8 cellular contexts compared by ENCODE assay signal in genomic region chr4:105708376-105709080, GRCh38. TPM values are rescaled to one million over a fixed set of nuclear protein-coding genes. Genes with fewer than 3 reads are reported as not detected.
A peak's percentile ranks its signal among the peaks of the same experiment; 100 is the strongest.
DNase-seq lines count a peak whose midpoint lies in the region; ATAC-seq and TF ChIP-seq lines count a peak whose summit lies in the region.

TSS of gene GSTCD (plus strand) at chr4:105708784. CDS start at chr4:105717614, 8,830 bp downstream.
TSS of gene INTS12 (minus strand) at chr4:105708689. CDS start at chr4:105700005, 8,684 bp downstream.

- H3K9me3 ChIP-seq in DOHH2 (ENCODE audit: control insufficient read depth, insufficient read depth, low read length) (no peaks in the 10 kb centered on the region), fibroblast of lung (ENCODE audit: control insufficient read depth, insufficient read depth, low read depth, low read length) (no peaks in the 10 kb centered on the region)
- no peaks in the 10 kb centered on the region for H3K9me3 ChIP-seq in naive thymus-derived CD4-positive, alpha-beta T cell (ENCODE audit: control insufficient read depth in 2 of 3, low read length in 3 of 3)

- POLR2A ChIA-PET in naive thymus-derived CD4-positive, alpha-beta T cell (lab: Charles Lee) = interaction anchor here (0.6 to 1.3 kb wide), 6 partner anchors 11 to 608 kb away, joined by 3 to 7 read pairs (median 4); partner anchors contain the start of genes AIMP1, PPA2 and TBCK

- H3F3A ChIP-seq in DOHH2 (ENCODE audit: control insufficient read depth, insufficient read depth) (peaks cover 6% of the 10 kb centered on the region; the same call in 1 of the 2 replicates), GM23338 (replicated peaks; ENCODE audit: low read depth) (no peaks in the 10 kb centered on the region)

- H3K4me3 Mint-ChIP-seq in GM23338 = peak within 1 kb of the TSS; percentile 89
- peak within 1 kb of the TSS; percentile 90 for H3K4me3 Mint-ChIP-seq in activated T-helper 17 cell treated with anti-CD3 and anti-CD28 coated beads, Interleukin-2, amount 50 U/mL, for 72 hours
- peak within 1 kb of the TSS; percentile 94 to 100 (median 99) for H3K4me3 Mint-ChIP-seq in naive thymus-derived CD4-positive, alpha-beta T cell
- H3K4me3 Mint-ChIP-seq in stimulated activated naive B cell treated with anti-CD40 and anti-IgM and Interleukin-4, amounts not matched to agents 10 μg/mL and 1 μg/mL and 100 μg/mL, for 72 hours = peak within 1 kb of the TSS; percentile 98 to 100

- H4K20me1 ChIP-seq in DOHH2 (ENCODE audit: control insufficient read depth, insufficient read depth, low read depth, low read length) (no peaks in the 10 kb centered on the region), GM23338 (replicated peaks; ENCODE audit: insufficient read depth) (no peaks in the 10 kb centered on the region), fibroblast of lung (ENCODE audit: control insufficient read depth, extremely low read depth, insufficient read depth, low read length) (no peaks in the 10 kb centered on the region)

- TF ChIP-seq CTCF in DOHH2 (IDR thresholded peaks at IDR 0.05; ENCODE audit: low read depth, low read length, poor library complexity, severe bottlenecking) (peak; percentile 24), GM23338 (conservative IDR thresholded peaks at IDR 0.05; ENCODE audit: low read depth in 2 of 2) (no peak), fibroblast of lung (conservative IDR thresholded peaks at IDR 0.05 in 1 of 2, IDR thresholded peaks at IDR 0.05 in 1 of 2; ENCODE audit: low read depth in 1 of 2, low read length in 2 of 2) (no peak)

- H3K4me1 ChIP-seq in DOHH2 (ENCODE audit: control insufficient read depth, low read length) (peaks cover 28% of the 10 kb centered on the region), GM23338 (ENCODE audit: insufficient read depth) (peaks cover 15% of the 10 kb centered on the region; the same call in 1 of the 2 replicates), fibroblast of lung (ENCODE audit: control insufficient read depth, extremely low read depth, insufficient read depth, low read length) (peaks cover 5% of the 10 kb centered on the region)
- H3K4me1 ChIP-seq in naive thymus-derived CD4-positive, alpha-beta T cell (ENCODE audit: control insufficient read depth in 2 of 2, insufficient read depth in 2 of 2, low read length in 2 of 2) = peaks cover 7 to 10% of the 10 kb centered on the region in 2 donors

- CTCF ChIA-PET in naive thymus-derived CD4-positive, alpha-beta T cell (lab: Charles Lee) = interaction anchor here (0.6 to 1.2 kb wide), 3 partner anchors 9 to 47 kb away, joined by 3 to 7 read pairs (median 3); no protein-coding TSS in a partner anchor

- H3K27ac Mint-ChIP-seq in GM23338 = peak within 1 kb of the TSS; percentile 96
- H3K27ac Mint-ChIP-seq in activated T-helper 17 cell treated with anti-CD3 and anti-CD28 coated beads, Interleukin-2, amount 50 U/mL, for 72 hours = peak within 1 kb of the TSS; percentile 93
- peak within 1 kb of the TSS; percentile 92 to 100 (median 97) for H3K27ac Mint-ChIP-seq in naive thymus-derived CD4-positive, alpha-beta T cell
- H3K27ac Mint-ChIP-seq in stimulated activated naive B cell treated with anti-CD40 and anti-IgM and Interleukin-4, amounts not matched to agents 10 μg/mL and 1 μg/mL and 100 μg/mL, for 72 hours = peak within 1 kb of the TSS; percentile 98

- peak within 1 kb of the TSS; percentile 81 for H3K9ac ChIP-seq in fibroblast of lung (ENCODE audit: insufficient read depth, low read length)

- H3K4me3 ChIP-seq in DOHH2 (ENCODE audit: low read length) (peak within 1 kb of the TSS; percentile 90), GM23338 (peak within 1 kb of the TSS; percentile 71), fibroblast of lung (replicated peaks in 1 of 4; ENCODE audit: control extremely low read depth in 1 of 4, insufficient read depth in 1 of 4, low read depth in 3 of 4, low read length in 4 of 4) (peak within 1 kb of the TSS; percentile 75 to 94 (median 86))
- H3K4me3 ChIP-seq in naive thymus-derived CD4-positive, alpha-beta T cell (ENCODE audit: low read length) = peak within 1 kb of the TSS; percentile 92

- no peaks in the 10 kb centered on the region for H3K27me3 Mint-ChIP-seq in GM23338 (ENCODE audit: insufficient read depth, low read depth, poor library complexity)
- no peaks in the 10 kb centered on the region for H3K27me3 Mint-ChIP-seq in activated T-helper 17 cell treated with anti-CD3 and anti-CD28 coated beads, Interleukin-2, amount 50 U/mL, for 72 hours
- H3K27me3 Mint-ChIP-seq in naive thymus-derived CD4-positive, alpha-beta T cell = no peaks in the 10 kb centered on the region
- H3K27me3 Mint-ChIP-seq in stimulated activated naive B cell treated with anti-CD40 and anti-IgM and Interleukin-4, amounts not matched to agents 10 μg/mL and 1 μg/mL and 100 μg/mL, for 72 hours = no peaks in the 10 kb centered on the region

- H3K27ac ChIP-seq in DOHH2 (ENCODE audit: low read depth, low read length) (0 out of 2 replicates have a peak within 1 kb of the TSS, but pooled peaks have one; percentile 12), GM23338 (ENCODE audit: low read depth) (peak within 1 kb of the TSS; percentile 96), fibroblast of lung (ENCODE audit: insufficient read depth, low read length) (peak within 1 kb of the TSS; percentile 68)
- peak within 1 kb of the TSS; percentile 84 for H3K27ac ChIP-seq in naive thymus-derived CD4-positive, alpha-beta T cell (ENCODE audit: low read depth, low read length)

- H3K4me2 ChIP-seq in DOHH2 (ENCODE audit: low read length) (peak within 1 kb of the TSS; percentile 66), GM23338 (peak within 1 kb of the TSS; percentile 92), fibroblast of lung (ENCODE audit: extremely low read depth, insufficient read depth, low read length) (peak within 1 kb of the TSS; percentile 76)

- no peaks in the 10 kb centered on the region for H3K36me3 Mint-ChIP-seq in GM23338 (ENCODE audit: low read depth)
- no peaks in the 10 kb centered on the region for H3K36me3 Mint-ChIP-seq in activated T-helper 17 cell treated with anti-CD3 and anti-CD28 coated beads, Interleukin-2, amount 50 U/mL, for 72 hours (ENCODE audit: low read depth)
- H3K36me3 Mint-ChIP-seq in naive thymus-derived CD4-positive, alpha-beta T cell = peaks cover 0 to 5% (median 0%) of the 10 kb centered on the region in 5 donors
- peaks cover 5 to 10% of the 10 kb centered on the region in 2 donors for H3K36me3 Mint-ChIP-seq in stimulated activated naive B cell treated with anti-CD40 and anti-IgM and Interleukin-4, amounts not matched to agents 10 μg/mL and 1 μg/mL and 100 μg/mL, for 72 hours

- H3K79me2 ChIP-seq in DOHH2 (ENCODE audit: control insufficient read depth, low read length) (peaks cover 91% of the 10 kb centered on the region), GM23338 (replicated peaks; ENCODE audit: insufficient read depth) (peaks cover 59% of the 10 kb centered on the region), fibroblast of lung (ENCODE audit: control insufficient read depth, insufficient read depth, low read length) (peaks cover 56% of the 10 kb centered on the region)

- no peaks in the 10 kb centered on the region for H3K9me3 Mint-ChIP-seq in GM23338
- H3K9me3 Mint-ChIP-seq in activated T-helper 17 cell treated with anti-CD3 and anti-CD28 coated beads, Interleukin-2, amount 50 U/mL, for 72 hours = no peaks in the 10 kb centered on the region
- peaks cover 0 to 1% (median 0%) of the 10 kb centered on the region in 11 donors for H3K9me3 Mint-ChIP-seq in naive thymus-derived CD4-positive, alpha-beta T cell
- H3K9me3 Mint-ChIP-seq in stimulated activated naive B cell treated with anti-CD40 and anti-IgM and Interleukin-4, amounts not matched to agents 10 μg/mL and 1 μg/mL and 100 μg/mL, for 72 hours = no peaks in the 10 kb centered on the region

- DNase-seq in GM23338 (ENCODE audit: low spot score) (peak; percentile 97), LHCN-M2 (ENCODE audit: low read depth) (peak; percentile 91), RPMI8226 (peak; percentile 88), fibroblast of lung (ENCODE audit: low read depth in 2 of 2) (peak; percentile 92 to 95)
- DNase-seq in naive thymus-derived CD4-positive, alpha-beta T cell = peak; percentile 73 to 88 (median 84)
- peak; percentile 86 for DNase-seq in stimulated activated naive B cell treated with anti-CD40 and anti-IgM and Interleukin-4, amounts not matched to agents 10 μg/mL and 1 μg/mL and 100 μg/mL, for 72 hours

- H3K36me3 ChIP-seq in DOHH2 (ENCODE audit: control insufficient read depth, low read length) = peaks cover 2% of the 10 kb centered on the region
- no peaks in the 10 kb centered on the region for H3K36me3 ChIP-seq in GM23338 (ENCODE audit: insufficient read depth)
- no peaks in the 10 kb centered on the region for H3K36me3 ChIP-seq in fibroblast of lung (ENCODE audit: control insufficient read depth, insufficient read depth, low read length)
- peaks cover 0 to 8% (median 0%) of the 10 kb centered on the region in 3 experiments for H3K36me3 ChIP-seq in naive thymus-derived CD4-positive, alpha-beta T cell (ENCODE audit: control insufficient read depth in 2 of 3, insufficient read depth in 3 of 3, low read length in 3 of 3)

- intact Hi-C loops in naive thymus-derived CD4-positive, alpha-beta T cell (cut with micrococcal nuclease) = loop anchor here (1.0 to 10.0 kb wide), 5 partner anchors 234 to 1214 kb away; partner anchors contain the start of genes AIMP1 (in 2 of the 2), PPA2 (in 2 of the 2), TBCK (in 2 of the 2) and CXXC4 (in 1 of the 2)

- H2AFZ ChIP-seq in GM23338 (peak within 1 kb of the TSS; percentile 97), fibroblast of lung (ENCODE audit: low read length) (peak within 1 kb of the TSS; percentile 89)

- H3K4me1 Mint-ChIP-seq in GM23338 = peaks cover 13% of the 10 kb centered on the region
- peaks cover 22% of the 10 kb centered on the region for H3K4me1 Mint-ChIP-seq in activated T-helper 17 cell treated with anti-CD3 and anti-CD28 coated beads, Interleukin-2, amount 50 U/mL, for 72 hours
- H3K4me1 Mint-ChIP-seq in naive thymus-derived CD4-positive, alpha-beta T cell = peaks cover 10 to 40% (median 27%) of the 10 kb centered on the region in 7 donors
- peaks cover 20 to 26% of the 10 kb centered on the region in 2 donors for H3K4me1 Mint-ChIP-seq in stimulated activated naive B cell treated with anti-CD40 and anti-IgM and Interleukin-4, amounts not matched to agents 10 μg/mL and 1 μg/mL and 100 μg/mL, for 72 hours

- H3K27me3 ChIP-seq in DOHH2 (ENCODE audit: control insufficient read depth, low read length) (no peaks in the 10 kb centered on the region), GM23338 (ENCODE audit: insufficient read depth) (no peaks in the 10 kb centered on the region), fibroblast of lung (ENCODE audit: control insufficient read depth, insufficient read depth, low read length) (no peaks in the 10 kb centered on the region)
- no peaks in the 10 kb centered on the region for H3K27me3 ChIP-seq in naive thymus-derived CD4-positive, alpha-beta T cell (ENCODE audit: control insufficient read depth in 2 of 2, insufficient read depth in 2 of 2, low read length in 2 of 2)

- H3K9me2 ChIP-seq in DOHH2 (replicated peaks; ENCODE audit: control insufficient read depth, low read length) (no peaks in the 10 kb centered on the region), GM23338 (ENCODE audit: insufficient read depth) (no peaks in the 10 kb centered on the region)

- peak; percentile 92 for ATAC-seq in GM23338
- peak; percentile 93 for ATAC-seq in activated T-helper 17 cell treated with anti-CD3 and anti-CD28 coated beads, Interleukin-2, amount 50 U/mL, for 72 hours (replicated peaks)
- ATAC-seq in naive thymus-derived CD4-positive, alpha-beta T cell = peak; percentile 98
- ATAC-seq in stimulated activated naive B cell treated with anti-CD40 and anti-IgM and Interleukin-4, amounts not matched to agents 10 μg/mL and 1 μg/mL and 100 μg/mL, for 72 hours (replicated peaks) = peak; percentile 93 to 95

RNA-seq across cellular contexts. Expression of gene GSTCD, which starts in this region (rescaled TPM):
- 34.3 and 39.1 TPM in 2 replicates for total RNA-seq in GM23338 (2014; rRNA removed; shearing (Covaris generic))
- polyA plus RNA-seq in GM23338 (2016; fragmentation: Nextera tagmentation; extraction: Ambion mirVana) = 7.9 and 11.3 TPM in 2 replicates
- 18.6 and 25.8 TPM in 2 replicates for total RNA-seq in LHCN-M2 (2014; rRNA removed)
- polyA plus RNA-seq in LHCN-M2 (2012) = 3.1 TPM
- total RNA-seq in activated T-helper 17 cell treated with anti-CD3 and anti-CD28 coated beads, Interleukin-2, amount 50 U/mL, for 72 hours = 10 to 100 TPM in 1 of 2 donors, 1 to 10 TPM in 1; 8.2 to 11.1 TPM
- 10.8 and 10.9 TPM in 2 replicates for total RNA-seq in fibroblast of lung
- 8.5 and 12.4 TPM in 2 replicates for polyA plus RNA-seq in fibroblast of lung
- 3.5 and 4.9 TPM in 2 replicates for polyA plus RNA-seq in fibroblast of lung (2012)
- 0.71 and 1.1 TPM in 2 replicates for polyA minus RNA-seq in fibroblast of lung (ENCODE audit: low replicate concordance)
- 1 to 10 TPM; 5.8 to 9.2 (median 7.5) TPM for total RNA-seq in naive thymus-derived CD4-positive, alpha-beta T cell
- 1 to 10 TPM; 3.8 to 4.0 TPM for polyA plus RNA-seq in naive thymus-derived CD4-positive, alpha-beta T cell

RNA-seq across cellular contexts. Expression of gene INTS12, which starts in this region (rescaled TPM):
- 9.4 and 12.6 TPM in 2 replicates for total RNA-seq in GM23338 (2014; rRNA removed; shearing (Covaris generic))
- polyA plus RNA-seq in GM23338 (2016; fragmentation: Nextera tagmentation; extraction: Ambion mirVana) = 12.3 and 15.3 TPM in 2 replicates
- 18.1 and 23.9 TPM in 2 replicates for total RNA-seq in LHCN-M2 (2014; rRNA removed)
- polyA plus RNA-seq in LHCN-M2 (2012) = 17.2 TPM
- 10 to 100 TPM; 10.6 to 17.4 TPM for total RNA-seq in activated T-helper 17 cell treated with anti-CD3 and anti-CD28 coated beads, Interleukin-2, amount 50 U/mL, for 72 hours
- total RNA-seq in fibroblast of lung = 19.0 and 24.9 TPM in 2 replicates
- 36.0 and 37.7 TPM in 2 replicates for polyA plus RNA-seq in fibroblast of lung
- 20.3 and 22.6 TPM in 2 replicates for polyA plus RNA-seq in fibroblast of lung (2012)
- 15.3 and 35.7 TPM in 2 replicates for polyA minus RNA-seq in fibroblast of lung (ENCODE audit: low replicate concordance)
- total RNA-seq in naive thymus-derived CD4-positive, alpha-beta T cell = 10 to 100 TPM; 14.8 to 20.4 (median 17.6) TPM
- 10 to 100 TPM; 33.1 to 40.9 TPM for polyA plus RNA-seq in naive thymus-derived CD4-positive, alpha-beta T cell

Comparison
In these comparisons a context has a peak if more than half of its experiments do, and no peak if none do; other contexts are left out.
1. Peak in every context shown above with its lines: DNase-seq, ATAC-seq, H3K4me3 ChIP-seq and H3K27ac ChIP-seq.
2. H3K27ac ChIP-seq: peak in every context shown above with its lines; median percentile 96 in GM23338; 84 in naive thymus-derived CD4-positive, alpha-beta T cell; 68 in fibroblast of lung; 12 in DOHH2.